10 cellular contexts compared by ENCODE assay signal in genomic region chr11:77557553-77557952, GRCh38. TPM values are rescaled to one million over a fixed set of nuclear protein-coding genes. Genes with fewer than 3 reads are reported as not detected.
DNase-seq lines count a peak whose midpoint lies in the region; ATAC-seq, FAIRE-seq and TF ChIP-seq lines count a peak whose summit lies in the region.
"Had no signal": no experiment of that assay in that cellular context is flagged by ENCODE, and none has a peak within 500 bp of the region (broad histone marks: within the 10 kb centered on the region; RNA-seq: fewer than 3 reads in every experiment).

No MANE protein-coding gene starts in this region.

- H3K4me2 ChIP-seq in K562 (ENCODE audit: insufficient read depth, low read length) (no peak overlapping the region), neural progenitor cell (no peak overlapping the region)

- H3K27ac Mint-ChIP-seq in neural progenitor cell: no peak overlapping the region
- H3K27ac Mint-ChIP-seq in immature natural killer cell: no peak overlapping the region
- H3K27ac Mint-ChIP-seq: activated naive CD4-positive, alpha-beta T cell treated with anti-CD3 and anti-CD28 coated beads, Interleukin-2, amount 50 U/mL, for 72 hours had no signal

- H3K9me3 ChIP-seq in K562 (replicated peaks; ENCODE audit: control insufficient read depth, insufficient read depth, low read depth, low read length): no peaks in the 10 kb centered on the region
- H3K9me3 ChIP-seq in neural progenitor cell (ENCODE audit: low read depth): no peaks in the 10 kb centered on the region

- TF ChIP-seq EP300 in K562 (IDR thresholded peaks at IDR 0.05; ENCODE audit: low read length): no peak

- H3K4me1 Mint-ChIP-seq in neural progenitor cell: no peaks in the 10 kb centered on the region
- no peaks in the 10 kb centered on the region for H3K4me1 Mint-ChIP-seq in immature natural killer cell

- intact Hi-C loops in K562 (cut with micrococcal nuclease): no loop called here

- peaks cover 4 to 7% of the 10 kb centered on the region in 2 experiments; a peak in 1 of 5 replicates for H3K4me1 ChIP-seq in K562 (replicated peaks in 1 of 2; ENCODE audit: control insufficient read depth in 2 of 2, insufficient read depth in 2 of 2, low read length in 2 of 2)
- no peaks in the 10 kb centered on the region for H3K4me1 ChIP-seq in neural progenitor cell

- H3K9ac ChIP-seq in K562 (ENCODE audit: insufficient read depth in 1 of 2, low read depth in 2 of 2, low read length in 2 of 2): no peak overlapping the region
- no peak overlapping the region for H3K9ac ChIP-seq in neural progenitor cell

- peak; percentile 39 to 43 (median 40) for TF ChIP-seq CTCF in K562 (IDR thresholded peaks at IDR 0.05 in 2 of 3, conservative IDR thresholded peaks at IDR 0.05 in 1 of 3; ENCODE audit: insufficient read depth in 2 of 3, low read depth in 1 of 3, low read length in 3 of 3)
- TF ChIP-seq CTCF in neural progenitor cell (IDR thresholded peaks at IDR 0.05): peak; percentile 53

- H3K36me3 Mint-ChIP-seq in neural progenitor cell (no peaks in the 10 kb centered on the region), immature natural killer cell (no peaks in the 10 kb centered on the region)
- H3K36me3 Mint-ChIP-seq: activated naive CD4-positive, alpha-beta T cell treated with anti-CD3 and anti-CD28 coated beads, Interleukin-2, amount 50 U/mL, for 72 hours had no signal

- H3K36me3 ChIP-seq in K562 (ENCODE audit: control insufficient read depth, insufficient read depth, low read length): no peaks in the 10 kb centered on the region
- no peaks in the 10 kb centered on the region for H3K36me3 ChIP-seq in neural progenitor cell

- no peak overlapping the region for H2AFZ ChIP-seq in K562 (ENCODE audit: low read depth, low read length)
- H2AFZ ChIP-seq in neural progenitor cell (replicated peaks): no peak overlapping the region

- H4K20me1 ChIP-seq in K562 (replicated peaks; ENCODE audit: control insufficient read depth, insufficient read depth, low read length) (no peaks in the 10 kb centered on the region), neural progenitor cell (ENCODE audit: low read depth) (no peaks in the 10 kb centered on the region)

- POLR2A ChIA-PET in K562 (lab: Yijun Ruan, JAX): no interaction called here

- peak; percentile 9 for DNase-seq in NCI-H1436 (lab: John Stamatoyannopoulos, UW)
- no peak for DNase-seq in NCI-H1436 treated with DMSO at 0.1 percent for 48 hours (lab: John Stamatoyannopoulos, UW)
- peak; percentile 41 for DNase-seq in NCI-H1092 treated with DMSO at 0.1 percent for 48 hours (lab: John Stamatoyannopoulos, UW)
- peak in 1 of 4 experiments; percentile 38 for DNase-seq in K562 (ENCODE audit: extremely low read depth in 1 of 4, low spot score in 3 of 4)
- peak; percentile 65 for DNase-seq in neural progenitor cell (ENCODE audit: low spot score)
- DNase-seq in immature natural killer cell: no peak
- DNase-seq in occipital lobe (lab: John Stamatoyannopoulos, UW): no peak
- DNase-seq in stimulated activated CD4-positive, alpha-beta T cell treated with anti-CD3 and anti-CD28 coated beads, Interleukin-2, amount 100 ng/mL, for 48 hours: no peak

- no peak overlapping the region for H3K4me3 ChIP-seq in K562
- H3K4me3 ChIP-seq in neural progenitor cell: no peak overlapping the region

- no peak for FAIRE-seq in K562 (lab: Jason Lieb, UNC)
- FAIRE-seq: islet of Langerhans had no signal

- H3F3A ChIP-seq in neural progenitor cell (ENCODE audit: low read depth): no peaks in the 10 kb centered on the region

- no peaks in the 10 kb centered on the region for H3K79me2 ChIP-seq in K562 (ENCODE audit: control insufficient read depth, insufficient read depth, low read length)
- no peaks in the 10 kb centered on the region for H3K79me2 ChIP-seq in neural progenitor cell (ENCODE audit: low read depth)

- CTCF ChIA-PET in K562 (lab: Yijun Ruan, JAX; ENCODE audit: low intra/inter-chr PET ratio): interaction anchor here (0.6 kb wide), 2 partner anchors 322 to 370 kb away, joined by 3 read pairs; no protein-coding TSS in a partner anchor

- H3K4me3 Mint-ChIP-seq in neural progenitor cell (no peak overlapping the region), immature natural killer cell (no peak overlapping the region)

- peak in 1 of 2 experiments; percentile 49; a peak in 2 of 4 replicates for TF ChIP-seq RAD21 in K562 (CRISPR knock-in tag; conservative IDR thresholded peaks at IDR 0.05 in 1 of 2, IDR thresholded peaks at IDR 0.05 in 1 of 2)

- H3K27me3 ChIP-seq in K562 (ENCODE audit: control insufficient read depth in 2 of 2, insufficient read depth in 2 of 2, low read length in 2 of 2) (no peaks in the 10 kb centered on the region), neural progenitor cell (no peaks in the 10 kb centered on the region)

- 30% methylated on average over 5 of the region's 5 CpGs for WGBS in K562 (ENCODE audit: insufficient coverage, low coverage, missing lambda C conversion rate)

- H3K27me3 Mint-ChIP-seq in neural progenitor cell (ENCODE audit: insufficient read depth, low read depth) (peaks cover 2% of the 10 kb centered on the region), immature natural killer cell (ENCODE audit: low read depth in 3 of 3) (peaks cover 0 to 2% (median 0%) of the 10 kb centered on the region in 3 donors)

- no peak for TF ChIP-seq POLR2A in K562 (conservative IDR thresholded peaks at IDR 0.05)

- in situ Hi-C loops in K562 (cut with MboI): no loop called here

- H3K27ac ChIP-seq in K562 (ENCODE audit: extremely low read depth, low read depth, low read length) (no peak overlapping the region), neural progenitor cell (no peak overlapping the region)

- no peaks in the 10 kb centered on the region for H3K9me1 ChIP-seq in K562 (ENCODE audit: control insufficient read depth, insufficient read depth, low read length)

- no peaks in the 10 kb centered on the region for H3K9me3 Mint-ChIP-seq in neural progenitor cell
- H3K9me3 Mint-ChIP-seq in immature natural killer cell: no peaks in the 10 kb centered on the region
- H3K9me3 Mint-ChIP-seq: activated naive CD4-positive, alpha-beta T cell treated with anti-CD3 and anti-CD28 coated beads, Interleukin-2, amount 50 U/mL, for 72 hours had no signal

- ATAC-seq in K562: peak; percentile 76
- ATAC-seq: activated naive CD4-positive, alpha-beta T cell treated with anti-CD3 and anti-CD28 coated beads, Interleukin-2, amount 50 U/mL, for 72 hours had no signal

- BruUV-seq in K562 (replicated peaks; lab: Mats Ljungman, UMichigan): no TSS peak

TF ChIP-seq in K562, 482 proteins besides CTCF, POLR2A, EP300 and RAD21 (continues in another document):
- TF ChIP-seq SMAD1 (IDR thresholded peaks at IDR 0.05; ENCODE audit: low read depth, low read length, partially characterized antibody) (no peak), NKRF (IDR thresholded peaks at IDR 0.05; ENCODE audit: borderline replicate concordance) (no peak), NR0B1 (IDR thresholded peaks at IDR 0.05; ENCODE audit: partially characterized antibody) (no peak)

RNA-seq across cellular contexts. Expression of gene AQP11, which starts 32.2 kb away (rescaled TPM):
- total RNA-seq in K562 (2011; cell fraction: chromatin; rRNA removed; ENCODE audit: low replicate concordance): 1.1 and 2.0 TPM in 2 replicates
- 2.0 and 2.1 TPM in 2 replicates for total RNA-seq in K562 (2011; cell fraction: nucleolus; rRNA removed)
- total RNA-seq in K562 (2011; cell fraction: nucleoplasm; rRNA removed): 1.1 and 1.5 TPM in 2 replicates
- total RNA-seq in K562 (2014; rRNA removed): 0.36 and 0.45 TPM in 2 replicates
- 0.11 and 0.16 TPM in 2 replicates for total RNA-seq in K562 (2014; rRNA removed; fragmentation: Illumina TruSeq; extraction: Trizol)
- total RNA-seq in K562 (2015; rRNA removed; fragmentation: Illumina TruSeq; extraction: Trizol): 0.25 and 0.34 TPM in 2 replicates
- total RNA-seq in K562 (2021): 0.35 and 0.58 TPM in 2 replicates
- 0.39 and 0.54 TPM in 2 replicates for polyA plus RNA-seq in K562 (2011; rRNA removed)
- 0.47 and 1.1 TPM in 2 replicates for polyA plus RNA-seq in K562 (2011; cell fraction: cytosol; rRNA removed)
- 3.5 and 6.4 TPM in 2 replicates for polyA plus RNA-seq in K562 (2011; cell fraction: nucleus; rRNA removed)
- polyA plus RNA-seq in K562 (2012): 0.83 and 1.5 TPM in 2 replicates
- polyA plus RNA-seq in K562 (2014; fragmentation: Illumina TruSeq; extraction: Trizol): 0.09 and 0.18 TPM in 2 replicates
- polyA plus RNA-seq in K562 (2014; fragmentation: Nextera tagmentation; extraction: Ambion mirVana): 1 to 10 TPM in 1 of 2 experiments, under 1 TPM in 1; 0.42 to 1.0 TPM
- polyA plus RNA-seq in K562 (2014; rRNA removed): 0.37 and 0.51 TPM in 2 replicates
- 0.18 and 0.39 TPM in 2 replicates for polyA minus RNA-seq in K562 (2011; rRNA and poly(A)+ RNA removed)
- polyA minus RNA-seq in K562 (2011; cell fraction: cytosol; rRNA and poly(A)+ RNA removed): 0.82 TPM in 1 of 2 replicates, not detected in the other
- 0.67 and 1.00 TPM in 2 replicates for polyA minus RNA-seq in K562 (2011; cell fraction: nucleus; rRNA and poly(A)+ RNA removed)
- total RNA-seq in neural progenitor cell (ENCODE audit: low replicate concordance): 0.24 and 1.1 TPM in 2 replicates
- polyA plus RNA-seq in immature natural killer cell: 1 to 10 TPM in 1 of 3 donors, under 1 TPM in 2; 0.58 to 1.1 (median 0.78) TPM
- total RNA-seq in occipital lobe: 5.9 TPM

Comparison
In these comparisons a context has a peak if more than half of its experiments do, and no peak if none do; other contexts are left out.
1. DNase-seq: peak in NCI-H1436 (single experiment), NCI-H1092 treated with DMSO at 0.1 percent for 48 hours (single experiment) and neural progenitor cell (single experiment); none in NCI-H1436 treated with DMSO at 0.1 percent for 48 hours (single experiment), immature natural killer cell (0 of 3), occipital lobe (single experiment) and stimulated activated CD4-positive, alpha-beta T cell treated with anti-CD3 and anti-CD28 coated beads, Interleukin-2, amount 100 ng/mL, for 48 hours (0 of 2).